Comparison of ENCODE assay signal across 24 cellular contexts in genomic region chr15:40830884-40831283, GRCh38. TPM values are rescaled to one million over a fixed set of nuclear protein-coding genes. Genes with fewer than 3 reads are reported as not detected.
DNase-seq lines count a peak whose midpoint lies in the region; ATAC-seq, FAIRE-seq and TF ChIP-seq lines count a peak whose summit lies in the region.
"Had no signal": no experiment of that assay in that cellular context is flagged by ENCODE, and none has a peak within 500 bp of the region (broad histone marks: within the 10 kb centered on the region; RNA-seq: fewer than 3 reads in every experiment).

No MANE protein-coding gene starts in this region.

- no peaks in the 10 kb centered on the region for H3K79me2 ChIP-seq in K562 (ENCODE audit: control insufficient read depth, insufficient read depth, low read length)

- H3K27me3 Mint-ChIP-seq in activated CD8-positive, alpha-beta T cell treated with anti-CD3 and anti-CD28 coated beads, Interleukin-2, amount 10 ng/mL, durations not matched to agents 7 days and 5 days (ENCODE audit: low read depth), result peaks cover 8% of the 10 kb centered on the region
- H3K27me3 Mint-ChIP-seq: activated naive CD8-positive, alpha-beta T cell had no signal

- no peak for TF ChIP-seq RAD21 in K562 (CRISPR knock-in tag; conservative IDR thresholded peaks at IDR 0.05 in 1 of 2, IDR thresholded peaks at IDR 0.05 in 1 of 2)

- ATAC-seq in K562, result no peak
- ATAC-seq in activated CD8-positive, alpha-beta T cell treated with anti-CD3 and anti-CD28 coated beads, Interleukin-2, amount 10 ng/mL, durations not matched to agents 7 days and 5 days, result no peak
- ATAC-seq in aorta (ENCODE audit: low FRiP score), result no peak
- ATAC-seq: activated CD8-positive, alpha-beta T cell treated with anti-CD3 and anti-CD28 coated beads for 36 hours; activated T-cell treated with anti-CD3 and anti-CD28 coated beads, Interleukin-2, amount 50 U/mL, for 72 hours; CD8-positive, alpha-beta T cell; left lung; right cardiac atrium had no signal

- H3K9me3 Mint-ChIP-seq in activated CD8-positive, alpha-beta T cell treated with anti-CD3 and anti-CD28 coated beads, Interleukin-2, amount 10 ng/mL, durations not matched to agents 7 days and 5 days (ENCODE audit: insufficient read depth), result no peaks in the 10 kb centered on the region
- H3K9me3 Mint-ChIP-seq: activated CD8-positive, alpha-beta T cell treated with anti-CD3 and anti-CD28 coated beads for 36 hours; activated T-cell treated with anti-CD3 and anti-CD28 coated beads, Interleukin-2, amount 50 U/mL, for 72 hours; CD8-positive, alpha-beta T cell had no signal

- H3K4me3 Mint-ChIP-seq in activated CD8-positive, alpha-beta T cell treated with anti-CD3 and anti-CD28 coated beads, Interleukin-2, amount 10 ng/mL, durations not matched to agents 7 days and 5 days, result no peak overlapping the region
- H3K4me3 Mint-ChIP-seq: activated CD8-positive, alpha-beta T cell treated with anti-CD3 and anti-CD28 coated beads for 36 hours; activated naive CD8-positive, alpha-beta T cell; activated T-cell treated with anti-CD3 and anti-CD28 coated beads, Interleukin-2, amount 50 U/mL, for 72 hours; CD8-positive, alpha-beta T cell had no signal

- H3K27ac ChIP-seq in K562 (ENCODE audit: extremely low read depth, low read depth, low read length) (no peak overlapping the region), aorta (ENCODE audit: low read depth in 1 of 2, low read length in 2 of 2) (no peak overlapping the region)
- H3K27ac ChIP-seq: brain microvascular endothelial cell, epithelial cell of prostate, left lung, WERI-Rb-1 had no signal

- no peak overlapping the region; a peak in 1 of 4 replicates for H3K9ac ChIP-seq in K562 (ENCODE audit: insufficient read depth in 1 of 2, low read depth in 2 of 2, low read length in 2 of 2)

- BruUV-seq in K562 (replicated peaks; lab: Mats Ljungman, UMichigan), result no TSS peak

- whole genome bisulfite sequencing in K562 (ENCODE audit: insufficient coverage, low coverage, missing lambda C conversion rate), result 25% methylated on average over 2 of the region's 2 CpGs
- WGBS in aorta, 2 donors, result 69 to 74% methylated on average over 2 of the region's 2 CpGs

- H4K20me1 ChIP-seq in K562 (replicated peaks; ENCODE audit: control insufficient read depth, insufficient read depth, low read length), result peaks cover 4% of the 10 kb centered on the region

- no peaks in the 10 kb centered on the region for H3K36me3 Mint-ChIP-seq in activated CD8-positive, alpha-beta T cell treated with anti-CD3 and anti-CD28 coated beads, Interleukin-2, amount 10 ng/mL, durations not matched to agents 7 days and 5 days (ENCODE audit: low read depth)
- H3K36me3 Mint-ChIP-seq: activated naive CD8-positive, alpha-beta T cell; CD8-positive, alpha-beta T cell had no signal

- H3K4me3 ChIP-seq in K562, result no peak overlapping the region
- H3K4me3 ChIP-seq in aorta (ENCODE audit: low read length in 2 of 2), result no peak overlapping the region
- H3K4me3 ChIP-seq: left lung had no signal

- intact Hi-C loops in K562 (cut with micrococcal nuclease), result no loop called here
- intact Hi-C loops in aorta (cut with DNase I), result no loop called here

- H3K27ac Mint-ChIP-seq in activated CD8-positive, alpha-beta T cell treated with anti-CD3 and anti-CD28 coated beads, Interleukin-2, amount 10 ng/mL, durations not matched to agents 7 days and 5 days, result no peak overlapping the region
- H3K27ac Mint-ChIP-seq: activated CD8-positive, alpha-beta T cell treated with anti-CD3 and anti-CD28 coated beads for 36 hours; activated naive CD8-positive, alpha-beta T cell; activated T-cell treated with anti-CD3 and anti-CD28 coated beads, Interleukin-2, amount 50 U/mL, for 72 hours; CD8-positive, alpha-beta T cell had no signal

- H3K36me3 ChIP-seq in K562 (ENCODE audit: control insufficient read depth, insufficient read depth, low read length) (no peaks in the 10 kb centered on the region), aorta (ENCODE audit: control insufficient read depth in 1 of 2, insufficient read depth in 2 of 2, low read length in 1 of 2) (no peaks in the 10 kb centered on the region)
- H3K36me3 ChIP-seq: brain microvascular endothelial cell, left lung, WERI-Rb-1 had no signal

- no peaks in the 10 kb centered on the region for H3K4me1 Mint-ChIP-seq in activated CD8-positive, alpha-beta T cell treated with anti-CD3 and anti-CD28 coated beads, Interleukin-2, amount 10 ng/mL, durations not matched to agents 7 days and 5 days (ENCODE audit: low read depth)

- no peaks in the 10 kb centered on the region for H3K9me1 ChIP-seq in K562 (ENCODE audit: control insufficient read depth, insufficient read depth, low read length)

- CTCF ChIA-PET in K562 (lab: Yijun Ruan, JAX; ENCODE audit: low intra/inter-chr PET ratio), result no interaction called here
- CTCF ChIA-PET in activated CD8-positive, alpha-beta T cell treated with anti-CD3 and anti-CD28 coated beads, Interleukin-2, amount 10 ng/mL, durations not matched to agents 7 days and 5 days (lab: Charles Lee), result interaction anchor here (0.7 to 1.4 kb wide), 2 partner anchors 48 to 556 kb away, joined by 3 read pairs; no protein-coding TSS in a partner anchor

- DNase-seq in DMS53 treated with DMSO at 0.1 percent for 48 hours (lab: John Stamatoyannopoulos, UW; ENCODE audit: unreplicated experiment) (peak; percentile 93), NCI-H1436 (lab: John Stamatoyannopoulos, UW) (peak; percentile 86), NCI-H345 (lab: John Stamatoyannopoulos, UW) (peak; percentile 96), K562 (ENCODE audit: extremely low read depth in 1 of 4, low spot score in 3 of 4) (no peak), germinal center (ENCODE audit: low spot score) (no peak), aorta (no peak)
- no peak for DNase-seq in activated CD8-positive, alpha-beta T cell treated with anti-CD3 and anti-CD28 coated beads, Interleukin-2, amount 10 ng/mL, durations not matched to agents 7 days and 5 days
- no peak for DNase-seq in stimulated activated CD4-positive, alpha-beta T cell treated with anti-CD3 and anti-CD28 coated beads, Interleukin-2, amount 100 ng/mL, for 48 hours
- DNase-seq: activated CD8-positive, alpha-beta T cell treated with anti-CD3 and anti-CD28 coated beads for 36 hours; activated T-cell treated with anti-CD3 and anti-CD28 coated beads, Interleukin-2, amount 50 U/mL, for 72 hours; brain microvascular endothelial cell; CD8-positive, alpha-beta T cell; cortex of kidney; left lung; NCI-H1694; nucleus accumbens; right cardiac atrium; WERI-Rb-1 had no signal

- no peak overlapping the region for H3K4me2 ChIP-seq in K562 (ENCODE audit: insufficient read depth, low read length)

- peak overlapping the region; percentile 56 for H2AFZ ChIP-seq in K562 (ENCODE audit: low read depth, low read length)

- TF ChIP-seq EP300 in K562 (IDR thresholded peaks at IDR 0.05; ENCODE audit: low read length), result 0 out of 2 replicates have a peak, but pooled peaks have one; percentile 44

- H3K4me1 ChIP-seq in K562 (replicated peaks in 1 of 2; ENCODE audit: control insufficient read depth in 2 of 2, insufficient read depth in 2 of 2, low read length in 2 of 2) (peaks cover 5 to 21% of the 10 kb centered on the region in 2 experiments; a peak in 4 of 5 replicates), aorta (ENCODE audit: control insufficient read depth in 1 of 2, insufficient read depth in 2 of 2, low read length in 2 of 2) (no peaks in the 10 kb centered on the region)
- H3K4me1 ChIP-seq: left lung had no signal

- no peak for TF ChIP-seq POLR2A in K562 (conservative IDR thresholded peaks at IDR 0.05)

- no peak for TF ChIP-seq CTCF in K562 (IDR thresholded peaks at IDR 0.05 in 2 of 3, conservative IDR thresholded peaks at IDR 0.05 in 1 of 3; ENCODE audit: insufficient read depth in 2 of 3, low read depth in 1 of 3, low read length in 3 of 3)

- H3K27me3 ChIP-seq in K562 (ENCODE audit: control insufficient read depth in 2 of 2, insufficient read depth in 2 of 2, low read length in 2 of 2) (no peaks in the 10 kb centered on the region), aorta (ENCODE audit: control insufficient read depth in 1 of 2, insufficient read depth in 2 of 2, low read length in 1 of 2) (no peaks in the 10 kb centered on the region)
- H3K27me3 ChIP-seq: brain microvascular endothelial cell, left lung had no signal

- POLR2A ChIA-PET in K562 (lab: Yijun Ruan, JAX), result interaction anchor here (1.0 kb wide), 1 partner anchor 85 kb away, joined by 3 read pairs; no protein-coding TSS in a partner anchor
- POLR2A ChIA-PET in activated CD8-positive, alpha-beta T cell treated with anti-CD3 and anti-CD28 coated beads, Interleukin-2, amount 10 ng/mL, durations not matched to agents 7 days and 5 days (lab: Charles Lee), result no interaction called here

- FAIRE-seq in K562 (lab: Jason Lieb, UNC), result peak; percentile 79
- FAIRE-seq: frontal cortex, G401.6, urothelium cell line had no signal

- no peaks in the 10 kb centered on the region for H3K9me3 ChIP-seq in K562 (replicated peaks; ENCODE audit: control insufficient read depth, insufficient read depth, low read depth, low read length)
- H3K9me3 ChIP-seq in aorta (ENCODE audit: control insufficient read depth, low read length), result no peaks in the 10 kb centered on the region
- H3K9me3 ChIP-seq: left lung had no signal

- in situ Hi-C loops in K562 (cut with MboI), result no loop called here

RNA-seq across cellular contexts. Expression of gene PPP1R14D, which starts 2.4 kb away (rescaled TPM):
- total RNA-seq in K562 (2011; cell fraction: chromatin; rRNA removed; ENCODE audit: low replicate concordance), result not detected in 2 replicates
- total RNA-seq in K562 (2011; cell fraction: nucleolus; rRNA removed), result 0.66 and 0.67 TPM in 2 replicates
- not detected in 2 replicates for total RNA-seq in K562 (2011; cell fraction: nucleoplasm; rRNA removed)
- total RNA-seq in K562 (2014; rRNA removed) (not detected in 2 replicates), K562 (2014; rRNA removed; fragmentation: Illumina TruSeq; extraction: Trizol) (not detected in 2 replicates), K562 (2015; rRNA removed; fragmentation: Illumina TruSeq; extraction: Trizol) (not detected in 2 replicates), K562 (2021) (not detected in 2 replicates), aorta (not detected)
- polyA plus RNA-seq in K562 (2011; rRNA removed) (0.11 TPM in 1 of 2 replicates, not detected in the other), K562 (2014; fragmentation: Illumina TruSeq; extraction: Trizol) (not detected in 2 replicates), K562 (2014; fragmentation: Nextera tagmentation; extraction: Ambion mirVana) (under 1 TPM; 0.11 to 0.18 TPM), K562 (2014; rRNA removed) (not detected in 2 replicates), aorta (10 to 100 TPM in 1 of 2 donors, not detected in 1; 22.3 TPM)
- 0.09 and 0.18 TPM in 2 replicates for polyA plus RNA-seq in K562 (2011; cell fraction: cytosol; rRNA removed)
- 0.17 TPM in 1 of 2 replicates, not detected in the other for polyA plus RNA-seq in K562 (2011; cell fraction: nucleus; rRNA removed)
- 0.14 TPM in 1 of 2 replicates, not detected in the other for polyA plus RNA-seq in K562 (2012)
- polyA minus RNA-seq in K562 (2011; rRNA and poly(A)+ RNA removed), result not detected in 2 replicates
- polyA minus RNA-seq in K562 (2011; cell fraction: cytosol; rRNA and poly(A)+ RNA removed), result not detected in 2 replicates
- polyA minus RNA-seq in K562 (2011; cell fraction: nucleus; rRNA and poly(A)+ RNA removed), result not detected in 2 replicates
- not detected for total RNA-seq in activated CD8-positive, alpha-beta T cell treated with anti-CD3 and anti-CD28 coated beads, Interleukin-2, amount 10 ng/mL, durations not matched to agents 7 days and 5 days
- total RNA-seq: activated CD8-positive, alpha-beta T cell treated with anti-CD3 and anti-CD28 coated beads for 36 hours; activated T-cell treated with anti-CD3 and anti-CD28 coated beads, Interleukin-2, amount 50 U/mL, for 72 hours; CD8-positive, alpha-beta T cell; frontal cortex; right cardiac atrium; T-helper 1 cell treated with Interleukin-12 subunit alpha and Interleukin-12 subunit beta and Interleukin-4 antibody, amounts not matched to agents 30 ng/mL and 1 ng/mL, for 36 hours had no signal
- polyA plus RNA-seq: right cardiac atrium had no signal

RNA-seq across cellular contexts. Expression of gene SPINT1, which starts 13.0 kb away (rescaled TPM):
- total RNA-seq in K562 (2011; cell fraction: chromatin; rRNA removed; ENCODE audit: low replicate concordance), result 10.1 and 24.8 TPM in 2 replicates
- 24.3 and 37.9 TPM in 2 replicates for total RNA-seq in K562 (2011; cell fraction: nucleolus; rRNA removed)
- 13.6 and 20.2 TPM in 2 replicates for total RNA-seq in K562 (2011; cell fraction: nucleoplasm; rRNA removed)
- total RNA-seq in K562 (2014; rRNA removed), result 1.5 and 2.1 TPM in 2 replicates
- total RNA-seq in K562 (2014; rRNA removed; fragmentation: Illumina TruSeq; extraction: Trizol), result 1.1 and 1.8 TPM in 2 replicates
- 0.94 and 0.98 TPM in 2 replicates for total RNA-seq in K562 (2015; rRNA removed; fragmentation: Illumina TruSeq; extraction: Trizol)
- total RNA-seq in K562 (2021), result 3.2 and 4.5 TPM in 2 replicates
- 2.8 and 5.6 TPM in 2 replicates for polyA plus RNA-seq in K562 (2011; rRNA removed)
- 4.1 and 7.4 TPM in 2 replicates for polyA plus RNA-seq in K562 (2011; cell fraction: cytosol; rRNA removed)
- 9.8 and 17.8 TPM in 2 replicates for polyA plus RNA-seq in K562 (2011; cell fraction: nucleus; rRNA removed)
- 4.0 and 7.3 TPM in 2 replicates for polyA plus RNA-seq in K562 (2012)
- 3.9 and 4.5 TPM in 2 replicates for polyA plus RNA-seq in K562 (2014; fragmentation: Illumina TruSeq; extraction: Trizol)
- under 1 TPM; 0.78 to 0.80 TPM for polyA plus RNA-seq in K562 (2014; fragmentation: Nextera tagmentation; extraction: Ambion mirVana)
- 2.3 and 3.3 TPM in 2 replicates for polyA plus RNA-seq in K562 (2014; rRNA removed)
- polyA minus RNA-seq in K562 (2011; rRNA and poly(A)+ RNA removed), result 3.5 and 3.7 TPM in 2 replicates
- 4.8 and 6.5 TPM in 2 replicates for polyA minus RNA-seq in K562 (2011; cell fraction: cytosol; rRNA and poly(A)+ RNA removed)
- 5.0 and 5.2 TPM in 2 replicates for polyA minus RNA-seq in K562 (2011; cell fraction: nucleus; rRNA and poly(A)+ RNA removed)
- total RNA-seq in activated CD8-positive, alpha-beta T cell treated with anti-CD3 and anti-CD28 coated beads, Interleukin-2, amount 10 ng/mL, durations not matched to agents 7 days and 5 days, result 1 to 10 TPM; 3.1 to 4.3 TPM
- total RNA-seq in aorta, result 1 to 10 TPM; 2.4 to 3.9 TPM
- polyA plus RNA-seq in aorta, result 10 to 100 TPM in 1 of 2 donors, 1 to 10 TPM in 1; 1.9 to 15.5 TPM

RNA-seq across cellular contexts. Expression of gene DNAJC17, which starts 23.6 kb away (rescaled TPM):
- 52.2 and 75.8 TPM in 2 replicates for total RNA-seq in K562 (2011; cell fraction: chromatin; rRNA removed; ENCODE audit: low replicate concordance)
- 35.9 and 41.6 TPM in 2 replicates for total RNA-seq in K562 (2011; cell fraction: nucleolus; rRNA removed)
- total RNA-seq in K562 (2011; cell fraction: nucleoplasm; rRNA removed), result 34.0 and 47.2 TPM in 2 replicates
- total RNA-seq in K562 (2014; rRNA removed) (57.9 and 60.3 TPM in 2 replicates), K562 (2014; rRNA removed; fragmentation: Illumina TruSeq; extraction: Trizol) (39.5 and 44.2 TPM in 2 replicates), K562 (2015; rRNA removed; fragmentation: Illumina TruSeq; extraction: Trizol) (58.4 and 61.5 TPM in 2 replicates), K562 (2021) (31.2 and 41.0 TPM in 2 replicates), aorta (10 to 100 TPM; 29.4 to 34.7 TPM)
- polyA plus RNA-seq in K562 (2011; rRNA removed) (33.8 and 37.9 TPM in 2 replicates), K562 (2014; fragmentation: Illumina TruSeq; extraction: Trizol) (51.3 and 68.6 TPM in 2 replicates), K562 (2014; fragmentation: Nextera tagmentation; extraction: Ambion mirVana) (1 to 10 TPM; 2.4 to 9.1 TPM), K562 (2014; rRNA removed) (66.6 and 79.4 TPM in 2 replicates), aorta (10 to 100 TPM; 20.5 to 75.9 TPM)
- polyA plus RNA-seq in K562 (2011; cell fraction: cytosol; rRNA removed), result 38.9 and 62.7 TPM in 2 replicates
- 54.0 and 67.1 TPM in 2 replicates for polyA plus RNA-seq in K562 (2011; cell fraction: nucleus; rRNA removed)
- polyA plus RNA-seq in K562 (2012), result 31.6 and 35.7 TPM in 2 replicates
- polyA minus RNA-seq in K562 (2011; rRNA and poly(A)+ RNA removed), result 24.9 and 30.8 TPM in 2 replicates
- polyA minus RNA-seq in K562 (2011; cell fraction: cytosol; rRNA and poly(A)+ RNA removed), result 16.6 and 22.6 TPM in 2 replicates
- polyA minus RNA-seq in K562 (2011; cell fraction: nucleus; rRNA and poly(A)+ RNA removed), result 9.8 and 36.0 TPM in 2 replicates
- total RNA-seq in activated CD8-positive, alpha-beta T cell treated with anti-CD3 and anti-CD28 coated beads, Interleukin-2, amount 10 ng/mL, durations not matched to agents 7 days and 5 days, result 10 to 100 TPM; 42.9 to 47.2 TPM

RNA-seq across cellular contexts. Expression of gene ZFYVE19, which starts 24.0 kb away (rescaled TPM):
- 53.9 and 97.1 TPM in 2 replicates for total RNA-seq in K562 (2011; cell fraction: chromatin; rRNA removed; ENCODE audit: low replicate concordance)
- total RNA-seq in K562 (2011; cell fraction: nucleolus; rRNA removed), result 55.0 and 62.4 TPM in 2 replicates
- total RNA-seq in K562 (2011; cell fraction: nucleoplasm; rRNA removed), result 34.8 and 43.8 TPM in 2 replicates
- total RNA-seq in K562 (2014; rRNA removed) (13.1 and 20.8 TPM in 2 replicates), K562 (2014; rRNA removed; fragmentation: Illumina TruSeq; extraction: Trizol) (7.9 and 13.1 TPM in 2 replicates), K562 (2015; rRNA removed; fragmentation: Illumina TruSeq; extraction: Trizol) (20.7 and 22.5 TPM in 2 replicates), K562 (2021) (18.2 and 19.9 TPM in 2 replicates), aorta (10 to 100 TPM in 1 of 2 donors, 1 to 10 TPM in 1; 9.3 to 17.4 TPM)
- polyA plus RNA-seq in K562 (2011; rRNA removed) (27.1 and 35.2 TPM in 2 replicates), K562 (2014; fragmentation: Illumina TruSeq; extraction: Trizol) (30.0 and 36.8 TPM in 2 replicates), K562 (2014; fragmentation: Nextera tagmentation; extraction: Ambion mirVana) (1 to 10 TPM; 1.5 to 3.6 TPM), K562 (2014; rRNA removed) (23.4 and 23.5 TPM in 2 replicates), aorta (10 to 100 TPM; 14.5 to 48.0 TPM)
- 38.7 and 39.7 TPM in 2 replicates for polyA plus RNA-seq in K562 (2011; cell fraction: cytosol; rRNA removed)
- 105 TPM in 2 replicates for polyA plus RNA-seq in K562 (2011; cell fraction: nucleus; rRNA removed)
- 23.5 and 35.7 TPM in 2 replicates for polyA plus RNA-seq in K562 (2012)
- polyA minus RNA-seq in K562 (2011; rRNA and poly(A)+ RNA removed), result 22.6 and 25.2 TPM in 2 replicates
- 11.4 and 13.7 TPM in 2 replicates for polyA minus RNA-seq in K562 (2011; cell fraction: cytosol; rRNA and poly(A)+ RNA removed)
- polyA minus RNA-seq in K562 (2011; cell fraction: nucleus; rRNA and poly(A)+ RNA removed), result 22.2 and 27.5 TPM in 2 replicates
- 10 to 100 TPM; 29.4 to 35.6 TPM for total RNA-seq in activated CD8-positive, alpha-beta T cell treated with anti-CD3 and anti-CD28 coated beads, Interleukin-2, amount 10 ng/mL, durations not matched to agents 7 days and 5 days

RNA-seq across cellular contexts. Expression of gene RHOV, which starts 43.1 kb away (rescaled TPM):
- total RNA-seq in K562 (2011; cell fraction: chromatin; rRNA removed; ENCODE audit: low replicate concordance), result 1.1 and 1.9 TPM in 2 replicates
- 1.8 TPM in 2 replicates for total RNA-seq in K562 (2011; cell fraction: nucleolus; rRNA removed)
- total RNA-seq in K562 (2011; cell fraction: nucleoplasm; rRNA removed), result 1.0 and 1.1 TPM in 2 replicates
- total RNA-seq in K562 (2014; rRNA removed) (2.0 and 2.2 TPM in 2 replicates), K562 (2014; rRNA removed; fragmentation: Illumina TruSeq; extraction: Trizol) (0.73 and 1.1 TPM in 2 replicates), K562 (2015; rRNA removed; fragmentation: Illumina TruSeq; extraction: Trizol) (0.45 and 0.72 TPM in 2 replicates), K562 (2021) (1.9 and 2.0 TPM in 2 replicates), aorta (under 1 TPM; 0.19 to 0.30 TPM)
- polyA plus RNA-seq in K562 (2011; rRNA removed) (1.1 and 1.2 TPM in 2 replicates), K562 (2014; fragmentation: Illumina TruSeq; extraction: Trizol) (1.1 TPM in 2 replicates), K562 (2014; fragmentation: Nextera tagmentation; extraction: Ambion mirVana) (under 1 TPM; 0.08 to 0.18 TPM), K562 (2014; rRNA removed) (1.4 and 2.6 TPM in 2 replicates), aorta (under 1 TPM in 1 of 2 donors, not detected in 1; 0.15 TPM)
- polyA plus RNA-seq in K562 (2011; cell fraction: cytosol; rRNA removed), result 1.3 and 2.4 TPM in 2 replicates
- polyA plus RNA-seq in K562 (2011; cell fraction: nucleus; rRNA removed), result 1.0 and 1.1 TPM in 2 replicates
- 0.51 and 1.3 TPM in 2 replicates for polyA plus RNA-seq in K562 (2012)
- polyA minus RNA-seq in K562 (2011; rRNA and poly(A)+ RNA removed), result 0.77 and 1.3 TPM in 2 replicates
- 1.4 TPM in 1 of 2 replicates, not detected in the other for polyA minus RNA-seq in K562 (2011; cell fraction: cytosol; rRNA and poly(A)+ RNA removed)
- polyA minus RNA-seq in K562 (2011; cell fraction: nucleus; rRNA and poly(A)+ RNA removed), result 1.1 and 1.3 TPM in 2 replicates
- not detected for total RNA-seq in activated CD8-positive, alpha-beta T cell treated with anti-CD3 and anti-CD28 coated beads, Interleukin-2, amount 10 ng/mL, durations not matched to agents 7 days and 5 days
- total RNA-seq: right cardiac atrium had no signal
- polyA plus RNA-seq: right cardiac atrium had no signal

Comparison
In these comparisons a context has a peak if more than half of its experiments do, and no peak if none do; other contexts are left out.
1. DNase-seq: peak in DMS53 treated with DMSO at 0.1 percent for 48 hours (single experiment), NCI-H1436 (single experiment) and NCI-H345 (single experiment); none in K562 (0 of 4), germinal center (single experiment), activated CD8-positive, alpha-beta T cell treated with anti-CD3 and anti-CD28 coated beads, Interleukin-2, amount 10 ng/mL, durations not matched to agents 7 days and 5 days (single experiment), stimulated activated CD4-positive, alpha-beta T cell treated with anti-CD3 and anti-CD28 coated beads, Interleukin-2, amount 100 ng/mL, for 48 hours (0 of 2) and aorta (0 of 2).